In genomic region chr11:73310076-73310475, GRCh38 we compare ENCODE assay signal across 11 cellular contexts. TPM values are rescaled to one million over a fixed set of nuclear protein-coding genes. Genes with fewer than 3 reads are reported as not detected.
DNase-seq lines count a peak whose midpoint lies in the region; ATAC-seq and TF ChIP-seq lines count a peak whose summit lies in the region.
"Had no signal": no experiment of that assay in that cellular context is flagged by ENCODE, and none has a peak within 500 bp of the region (broad histone marks: within the 10 kb centered on the region; RNA-seq: fewer than 3 reads in every experiment).

No MANE protein-coding gene starts in this region.

- H3K9me3 Mint-ChIP-seq in neural crest cell, result no peaks in the 10 kb centered on the region

- no peak for TF ChIP-seq POLR2A in esophagus muscularis mucosa (IDR thresholded peaks at IDR 0.05; ENCODE audit: low read depth)
- no peak for TF ChIP-seq POLR2A in upper lobe of left lung (IDR thresholded peaks at IDR 0.05)

- H3K4me3 ChIP-seq in RWPE2 (ENCODE audit: severe bottlenecking) (no peak overlapping the region), esophagus muscularis mucosa (peak overlapping the region; percentile 67 to 82 (median 70)), upper lobe of left lung (peak overlapping the region; percentile 63 to 69 (median 68))

- no CpG with 5 or more reads among the region's 16 CpGs for WGBS in esophagus muscularis mucosa
- WGBS in upper lobe of left lung, 2 donors, result 64 to 100% methylated on average over 2 to 16 of the region's 16 CpGs

- H3K27me3 ChIP-seq in RWPE2 (ENCODE audit: insufficient read depth, poor library complexity, severe bottlenecking) (no peaks in the 10 kb centered on the region), esophagus muscularis mucosa (no peaks in the 10 kb centered on the region), upper lobe of left lung (no peaks in the 10 kb centered on the region)

- no peaks in the 10 kb centered on the region for H3K36me3 ChIP-seq in RWPE2 (ENCODE audit: low read depth)
- H3K36me3 ChIP-seq in esophagus muscularis mucosa, result peaks cover 0 to 10% (median 0%) of the 10 kb centered on the region in 4 donors
- H3K36me3 ChIP-seq in upper lobe of left lung, result peaks cover 0 to 5% (median 0%) of the 10 kb centered on the region in 4 donors

- no peak for TF ChIP-seq EP300 in esophagus muscularis mucosa (IDR thresholded peaks at IDR 0.05)
- no peak for TF ChIP-seq EP300 in upper lobe of left lung (IDR thresholded peaks at IDR 0.05)

- TF ChIP-seq CTCF in RWPE2 (IDR thresholded peaks at IDR 0.05; ENCODE audit: poor library complexity, severe bottlenecking), result no peak
- TF ChIP-seq CTCF in esophagus muscularis mucosa (IDR thresholded peaks at IDR 0.05), result no peak
- no peak for TF ChIP-seq CTCF in neural crest cell (conservative IDR thresholded peaks at IDR 0.05)
- TF ChIP-seq CTCF in upper lobe of left lung (IDR thresholded peaks at IDR 0.05), result no peak

- no peak overlapping the region for H3K27ac Mint-ChIP-seq in neural crest cell (ENCODE audit: unreplicated experiment)

- H3K4me1 Mint-ChIP-seq in neural crest cell, result peaks cover 55% of the 10 kb centered on the region

- H3K36me3 Mint-ChIP-seq in neural crest cell (ENCODE audit: low read depth), result no peaks in the 10 kb centered on the region

- H3K9me3 ChIP-seq in RWPE2 (ENCODE audit: severe bottlenecking) (no peaks in the 10 kb centered on the region), esophagus muscularis mucosa (no peaks in the 10 kb centered on the region), upper lobe of left lung (no peaks in the 10 kb centered on the region)

- peaks cover 5% of the 10 kb centered on the region for H3K4me1 ChIP-seq in RWPE2 (ENCODE audit: insufficient read depth, poor library complexity, severe bottlenecking)
- peaks cover 58 to 84% (median 71%) of the 10 kb centered on the region in 4 donors for H3K4me1 ChIP-seq in esophagus muscularis mucosa
- peaks cover 49 to 82% (median 68%) of the 10 kb centered on the region in 4 donors for H3K4me1 ChIP-seq in upper lobe of left lung

- H3K27ac ChIP-seq in RWPE2 (ENCODE audit: poor library complexity, severe bottlenecking) (peak overlapping the region; percentile 88), esophagus muscularis mucosa (replicated peaks in 1 of 4) (peak overlapping the region; percentile 94 to 100 (median 97)), upper lobe of left lung (peak overlapping the region; percentile 91 to 99 (median 96))
- H3K27ac ChIP-seq: KMS-11 had no signal

- intact Hi-C loops in esophagus muscularis mucosa (cut with DNase I), result no loop called here

- peak overlapping the region; percentile 73 for H3K4me3 Mint-ChIP-seq in neural crest cell

- ATAC-seq in RWPE2 (ENCODE audit: low read depth), result no peak
- ATAC-seq in upper lobe of left lung (ENCODE audit: low FRiP score in 2 of 2), result no peak
- ATAC-seq in HG03095 (IDR thresholded peaks at IDR 0.05; ENCODE audit: unreplicated experiment), result no peak
- no peak for ATAC-seq in GM18867 (IDR thresholded peaks at IDR 0.05; ENCODE audit: unreplicated experiment)

- no peak for DNase-seq in RWPE2 (ENCODE audit: low spot score)
- DNase-seq in esophagus muscularis mucosa (ENCODE audit: extremely low spot score), result no peak
- DNase-seq in neural crest cell (ENCODE audit: low read depth, low spot score), result no peak
- peak in 1 of 2 donors; percentile 76 for DNase-seq in upper lobe of left lung
- no peak for DNase-seq in RKO (ENCODE audit: low spot score)
- DNase-seq: activated naive CD4-positive, alpha-beta T cell; NCI-H524 treated with DMSO at 0.1 percent for 48 hours; stimulated activated CD8-positive, alpha-beta memory T cell treated with anti-CD3 and anti-CD28 coated beads, Interleukin-4, amount 100 ng/mL, for 48 hours had no signal

- H3K27me3 Mint-ChIP-seq in neural crest cell (ENCODE audit: low read depth), result no peaks in the 10 kb centered on the region

RNA-seq across cellular contexts. Expression of gene ARHGEF17, which starts 2.0 kb away (rescaled TPM):
- total RNA-seq in esophagus muscularis mucosa, result 100 to 1,000 TPM in 3 of 4 donors, 10 to 100 TPM in 1; 82.8 to 196 (median 122) TPM
- 51.3 and 55.7 TPM in 2 replicates for total RNA-seq in neural crest cell
- 100 to 1,000 TPM in 2 of 6 donors, 10 to 100 TPM in 4; 48.1 to 140 (median 65.1) TPM for total RNA-seq in upper lobe of left lung

RNA-seq across cellular contexts. Expression of gene P2RY6, which starts 37.9 kb away (rescaled TPM):
- total RNA-seq in esophagus muscularis mucosa (1 to 10 TPM; 1.6 to 4.8 (median 2.4) TPM), neural crest cell (not detected in 2 replicates), upper lobe of left lung (1 to 10 TPM in 3 of 6 donors, under 1 TPM in 2, not detected in 1; 0.30 to 5.3 (median 1.4) TPM)
